1 cellular context compared by ENCODE assay signal in genomic region chr10:34759161-34759836, GRCh38.
TF ChIP-seq lines count a peak whose summit lies in the region.

No MANE protein-coding gene starts in this region.

TF ChIP-seq in GM12878, 131 proteins besides CTCF, POLR2A, EP300 and RAD21:
- TF ChIP-seq TCF3 (IDR thresholded peaks at IDR 0.05; ENCODE audit: borderline replicate concordance, insufficient read depth, low read depth, low read length) (no peak), SPI1 (IDR thresholded peaks at IDR 0.05; ENCODE audit: borderline replicate concordance, insufficient read depth, low read depth, low read length) (peak; percentile 79; the same call in 1 of the 2 replicates), E2F4 (IDR thresholded peaks at IDR 0.05; ENCODE audit: low read depth, low read length) (no peak), ESRRA (IDR thresholded peaks at IDR 0.05; ENCODE audit: low read length) (no peak), BCL11A (IDR thresholded peaks at IDR 0.05; ENCODE audit: low read depth, low read length) (no peak), CREB1 (IDR thresholded peaks at IDR 0.05; ENCODE audit: low read depth) (no peak), CBX3 (IDR thresholded peaks at IDR 0.05; ENCODE audit: borderline replicate concordance, low read depth) (no peak), ZBED1 (IDR thresholded peaks at IDR 0.05; ENCODE audit: borderline replicate concordance) (no peak), HSF1 (IDR thresholded peaks at IDR 0.05; ENCODE audit: low read depth, low read length) (peak; percentile 55; the same call in 1 of the 2 replicates), MEF2A (IDR thresholded peaks at IDR 0.05; ENCODE audit: insufficient read depth, low read depth, low read length) (no peak)
